ENCODE assay signal across 8 cellular contexts in genomic region chr5:150155258-150156032, GRCh38. TPM values are rescaled to one million over a fixed set of nuclear protein-coding genes. Genes with fewer than 3 reads are reported as not detected.
DNase-seq lines count a peak whose midpoint lies in the region; ATAC-seq and TF ChIP-seq lines count a peak whose summit lies in the region.

Gene PDGFRB, minus strand, starts transcription at chr5:150155845. Its CDS starts 18,798 bp downstream, at chr5:150137047.

- DNase-seq in GM13976 (ENCODE audit: low spot score) = peak; percentile 82
- DNase-seq in activated CD8-positive, alpha-beta memory T cell treated with anti-CD3 and anti-CD28 coated beads, Interleukin-2, amount 50 U/mL, for 24 hours (ENCODE audit: extremely low read depth) = peak; percentile 5
- peak; percentile 82 for DNase-seq in mucosa of gallbladder (ENCODE audit: low spot score)
- peak; percentile 65 for DNase-seq in stimulated activated naive CD8-positive, alpha-beta T cell treated with anti-CD3 and anti-CD28 coated beads, Interleukin-15, Interleukin-2, amounts not matched to agents 100 U/mL and 50 U/mL, for 24 hours
- DNase-seq in NCI-H1092 (lab: John Stamatoyannopoulos, UW) = no peak

- no peaks in the 10 kb centered on the region for H3K4me1 ChIP-seq in esophagus (ENCODE audit: control insufficient read depth in 2 of 2, insufficient read depth in 2 of 2, low read length in 1 of 2)

- no peaks in the 10 kb centered on the region for H3K27me3 ChIP-seq in esophagus (ENCODE audit: control insufficient read depth in 1 of 2, insufficient read depth in 2 of 2, low read length in 2 of 2)

- peak within 1 kb of the TSS; percentile 78 for H3K27ac ChIP-seq in esophagus (ENCODE audit: low read depth in 2 of 2, low read length in 1 of 2)

- H3K36me3 ChIP-seq in esophagus (ENCODE audit: control insufficient read depth in 2 of 2, insufficient read depth in 2 of 2, low read length in 1 of 2) = no peaks in the 10 kb centered on the region

- in situ Hi-C loops in GM13976 (cut with MboI; ENCODE audit: low sequenced_read_pairs, unreplicated experiment) = no loop called here

- ATAC-seq in HG03354 (IDR thresholded peaks at IDR 0.05; ENCODE audit: poor library complexity, severe bottlenecking, unreplicated experiment) (peak; percentile 68), HG02884 (IDR thresholded peaks at IDR 0.05; ENCODE audit: unreplicated experiment) (no peak)
- ATAC-seq in stimulated activated naive CD8-positive, alpha-beta T cell treated with anti-CD3 and anti-CD28 coated beads, Interleukin-15, Interleukin-2, amounts not matched to agents 100 U/mL and 50 U/mL, for 24 hours = peak; percentile 54

- 7 to 16% methylated on average over 17 of the region's 17 CpGs for WGBS in esophagus, 2 donors

- peak within 1 kb of the TSS; percentile 40 to 45 for H3K4me3 ChIP-seq in esophagus (ENCODE audit: low read depth in 1 of 2, low read length in 2 of 2)

- H3K9me3 ChIP-seq in esophagus (ENCODE audit: control insufficient read depth in 2 of 2, insufficient read depth in 1 of 2, low read depth in 1 of 2, low read length in 1 of 2) = peaks cover 0 to 1% of the 10 kb centered on the region in 2 donors

- no peak for TF ChIP-seq CTCF in GM13976 (IDR thresholded peaks at IDR 0.05; ENCODE audit: borderline replicate concordance, control extremely low read depth, extremely low read depth, insufficient read depth, missing control alignments)

RNA-seq across cellular contexts. Expression of gene PDGFRB, which starts in this region (rescaled TPM):
- polyA plus RNA-seq in esophagus = 1 to 10 TPM; 7.9 to 9.6 TPM
- 97.8 TPM for total RNA-seq in mucosa of gallbladder
